Comparison of ENCODE assay signal across 9 cellular contexts in the genomic region with DNA sequence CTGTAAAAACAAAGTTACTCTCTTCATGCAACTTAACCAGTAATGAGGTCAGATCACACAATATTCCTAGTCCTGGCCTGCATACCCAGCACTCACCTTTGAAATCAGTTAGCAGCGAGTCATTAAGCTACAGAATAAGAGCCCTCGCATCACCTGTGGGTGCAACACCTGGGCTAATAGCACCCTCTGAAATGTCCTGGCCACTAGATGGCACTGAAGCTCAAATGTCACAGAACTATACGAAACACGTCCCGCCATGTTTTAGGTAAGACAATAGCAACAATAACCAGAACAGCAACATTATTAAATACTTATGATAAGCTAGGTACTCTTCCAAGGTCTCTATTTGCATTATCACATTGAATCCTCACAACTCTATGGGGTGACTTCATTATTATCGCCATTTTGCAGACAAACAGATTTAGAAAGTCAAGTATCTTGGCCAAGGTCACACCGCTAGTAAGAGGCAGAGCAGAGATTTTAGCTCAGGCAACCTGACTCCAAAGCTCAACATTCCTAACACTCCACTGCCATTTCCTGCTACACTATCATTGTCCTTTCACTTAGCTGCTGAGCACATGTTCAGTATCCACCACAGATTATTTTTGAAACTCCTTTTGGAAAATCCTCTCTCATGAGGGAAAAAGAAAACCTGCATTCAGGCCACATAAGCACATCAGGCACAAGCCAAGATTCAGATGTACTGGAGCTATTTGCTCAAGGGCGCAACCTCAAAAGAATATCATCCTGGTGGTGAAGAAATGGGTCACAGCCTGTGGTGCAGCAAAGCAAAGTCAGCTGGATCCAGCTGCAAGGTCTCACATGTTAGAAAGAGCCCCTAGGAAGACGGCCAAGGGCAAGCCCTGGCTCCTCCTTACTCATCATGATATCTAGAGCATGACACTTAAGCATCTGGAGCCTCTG. TPM values are rescaled to one million over a fixed set of nuclear protein-coding genes. Genes with fewer than 3 reads are reported as not detected.
DNase-seq lines count a peak whose midpoint lies in the region; ATAC-seq and TF ChIP-seq lines count a peak whose summit lies in the region.
"Had no signal": no experiment of that assay in that cellular context is flagged by ENCODE, and none has a peak within 500 bp of the region (broad histone marks: within the 10 kb centered on the region; RNA-seq: fewer than 3 reads in every experiment).

No MANE protein-coding gene starts in this region.

- no peak overlapping the region for H2BK15ac ChIP-seq in neuronal stem cell (ENCODE audit: low read length)

- POLR2A ChIA-PET in HEK293 (lab: Yijun Ruan, JAX) = interaction anchor here (0.7 kb wide), 1 partner anchor 39 kb away, joined by 4 read pairs; no protein-coding TSS in a partner anchor

- H3K27ac ChIP-seq in HEK293 (ENCODE audit: extremely low read depth, low read depth, low read length) (no peak overlapping the region), OCI-LY3 (ENCODE audit: low read length) (no peak overlapping the region), neuronal stem cell (replicated peaks; ENCODE audit: low read length) (no peak overlapping the region)
- H3K27ac ChIP-seq: HL-60 had no signal

- H2AFZ ChIP-seq in OCI-LY3 (ENCODE audit: low read depth, low read length) = peak overlapping the region; percentile 75; the same call in 1 of the 2 replicates
- H2AFZ ChIP-seq in neuronal stem cell (ENCODE audit: low read length) = peak overlapping the region; percentile 14

- H3K14ac ChIP-seq in neuronal stem cell (ENCODE audit: low read length) = no peak overlapping the region

- TF ChIP-seq CTCF in HEK293 (tag by site-specific recombination; IDR thresholded peaks at IDR 0.05) = no peak
- peak; percentile 75 for TF ChIP-seq CTCF in OCI-LY3 (IDR thresholded peaks at IDR 0.05; ENCODE audit: low read depth, low read length)
- peak; percentile 40 for TF ChIP-seq CTCF in epithelial cell of esophagus (IDR thresholded peaks at IDR 0.05; ENCODE audit: insufficient read depth, low read depth, low read length, missing control alignments)

- no peak overlapping the region for H2AK5ac ChIP-seq in neuronal stem cell (ENCODE audit: low read depth, low read length)

- H4K91ac ChIP-seq in neuronal stem cell (ENCODE audit: low read depth, low read length, poor library complexity) = no peak overlapping the region

- ATAC-seq in GM18907 (IDR thresholded peaks at IDR 0.05; ENCODE audit: unreplicated experiment) = no peak

- H3K9me3 ChIP-seq in HEK293 (ENCODE audit: control insufficient read depth, insufficient read depth, low read depth, low read length) (no peaks in the 10 kb centered on the region), OCI-LY3 (ENCODE audit: insufficient read depth, low read length) (no peaks in the 10 kb centered on the region), neuronal stem cell (replicated peaks in 1 of 2; ENCODE audit: control insufficient read depth in 2 of 2, insufficient read depth in 1 of 2, low read depth in 1 of 2, low read length in 2 of 2) (peaks cover 0 to 4% of the 10 kb centered on the region in 2 donors)

- H3K4me3 ChIP-seq in HEK293 (ENCODE audit: low read depth, low read length) (no peak overlapping the region), OCI-LY3 (ENCODE audit: low read length) (no peak overlapping the region), epithelial cell of esophagus (ENCODE audit: low read length) (no peak overlapping the region), neuronal stem cell (ENCODE audit: low read length in 2 of 2) (no peak overlapping the region)

- H3K4ac ChIP-seq in neuronal stem cell (ENCODE audit: low read length) = no peak overlapping the region

- H3K4me2 ChIP-seq in OCI-LY3 (ENCODE audit: low read length) (peak overlapping the region; percentile 7; the same call in 1 of the 2 replicates), neuronal stem cell (ENCODE audit: insufficient read depth, low read length, poor library complexity, severe bottlenecking) (no peak overlapping the region)

- H3K23ac ChIP-seq in neuronal stem cell (ENCODE audit: low read depth, low read length, poor library complexity) = no peak overlapping the region

- no peaks in the 10 kb centered on the region for H4K20me1 ChIP-seq in OCI-LY3 (ENCODE audit: insufficient read depth, low read length)

- DNase-seq in COR-L47 (lab: John Stamatoyannopoulos, UW) = peak; percentile 39
- DNase-seq in epithelial cell of esophagus (ENCODE audit: low read depth) = peak; percentile 82
- no peak for DNase-seq in neuronal stem cell (ENCODE audit: low spot score)
- DNase-seq in ureter (ENCODE audit: low spot score) = no peak
- no peak for DNase-seq in amygdala (lab: John Stamatoyannopoulos, UW)

- H2BK120ac ChIP-seq in neuronal stem cell (ENCODE audit: low read depth, low read length) = no peak overlapping the region

- no peaks in the 10 kb centered on the region for H3K79me1 ChIP-seq in neuronal stem cell (ENCODE audit: low read depth, low read length)

- H3K27me3 ChIP-seq in OCI-LY3 (ENCODE audit: low read depth, low read length) (no peaks in the 10 kb centered on the region), neuronal stem cell (ENCODE audit: control insufficient read depth in 3 of 3, insufficient read depth in 3 of 3, low read depth in 1 of 3, low read length in 3 of 3) (no peaks in the 10 kb centered on the region)

- H3K4me1 ChIP-seq in HEK293 (ENCODE audit: control insufficient read depth, insufficient read depth, low read length) (no peaks in the 10 kb centered on the region), OCI-LY3 (ENCODE audit: low read length) (no peaks in the 10 kb centered on the region), neuronal stem cell (ENCODE audit: control insufficient read depth in 2 of 2, insufficient read depth in 1 of 2, low read depth in 1 of 2, low read length in 2 of 2) (peaks cover 4 to 27% of the 10 kb centered on the region in 2 donors)

- CTCF ChIA-PET in HEK293 (lab: Yijun Ruan, JAX) = interaction anchor here (0.6 to 2.8 kb wide), 15 partner anchors 8 to 1700 kb away, joined by 3 to 12 read pairs (median 4); no protein-coding TSS in a partner anchor

- no peak overlapping the region for H3K18ac ChIP-seq in neuronal stem cell (ENCODE audit: low read length)

- H3K36me3 ChIP-seq in HEK293 (ENCODE audit: control insufficient read depth in 2 of 2, insufficient read depth in 1 of 2, low read length in 2 of 2) (no peaks in the 10 kb centered on the region), OCI-LY3 (replicated peaks; ENCODE audit: low read depth, low read length) (no peaks in the 10 kb centered on the region), neuronal stem cell (replicated peaks in 1 of 2; ENCODE audit: control insufficient read depth in 2 of 2, insufficient read depth in 2 of 2, low read length in 2 of 2) (no peaks in the 10 kb centered on the region)

- no peak overlapping the region for H2BK12ac ChIP-seq in neuronal stem cell (ENCODE audit: low read length)

- H4K8ac ChIP-seq in neuronal stem cell (ENCODE audit: low read depth, low read length) = no peak overlapping the region

- no peaks in the 10 kb centered on the region for H3K79me2 ChIP-seq in OCI-LY3 (ENCODE audit: low read length)

- no CpG with 5 or more reads among the region's 9 CpGs for WGBS in neuronal stem cell (ENCODE audit: extremely low coverage in 2 of 2, insufficient read length in 2 of 2, insufficient replicate concordance in 1 of 2), 2 donors

- H2BK5ac ChIP-seq in neuronal stem cell (ENCODE audit: low read length) = no peak overlapping the region

- H3K9ac ChIP-seq in OCI-LY3 (ENCODE audit: low read length) (no peak overlapping the region), neuronal stem cell (ENCODE audit: low read depth, low read length, poor library complexity) (no peak overlapping the region)

TF ChIP-seq in HEK293, 187 proteins besides CTCF, POLR2A, EP300 and RAD21 (continues in another document):
- no peak for TF ChIP-seq OSR2 (tag by site-specific recombination; IDR thresholded peaks at IDR 0.05)
- TF ChIP-seq ZNF175 (tag by site-specific recombination; IDR thresholded peaks at IDR 0.05) = no peak
- no peak for TF ChIP-seq ZNF202 (tag by site-specific recombination; IDR thresholded peaks at IDR 0.05; ENCODE audit: borderline replicate concordance)
- no peak for TF ChIP-seq ZNF311 (tag by site-specific recombination; IDR thresholded peaks at IDR 0.05; ENCODE audit: borderline replicate concordance)
- TF ChIP-seq ZNF654 (tag by site-specific recombination; IDR thresholded peaks at IDR 0.05; ENCODE audit: low read depth) = peak; percentile 29
- TF ChIP-seq, protein P1, sequence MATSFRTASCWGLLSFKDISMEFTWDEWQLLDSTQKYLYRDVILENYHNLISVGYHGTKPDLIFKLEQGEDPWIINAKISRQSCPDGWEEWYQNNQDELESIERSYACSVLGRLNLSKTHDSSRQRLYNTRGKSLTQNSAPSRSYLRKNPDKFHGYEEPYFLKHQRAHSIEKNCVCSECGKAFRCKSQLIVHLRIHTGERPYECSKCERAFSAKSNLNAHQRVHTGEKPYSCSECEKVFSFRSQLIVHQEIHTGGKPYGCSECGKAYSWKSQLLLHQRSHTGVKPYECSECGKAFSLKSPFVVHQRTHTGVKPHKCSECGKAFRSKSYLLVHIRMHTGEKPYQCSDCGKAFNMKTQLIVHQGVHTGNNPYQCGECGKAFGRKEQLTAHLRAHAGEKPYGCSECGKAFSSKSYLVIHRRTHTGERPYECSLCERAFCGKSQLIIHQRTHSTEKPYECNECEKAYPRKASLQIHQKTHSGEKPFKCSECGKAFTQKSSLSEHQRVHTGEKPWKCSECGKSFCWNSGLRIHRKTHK (tag by site-specific recombination; IDR thresholded peaks at IDR 0.05) = no peak
- TF ChIP-seq, protein P2, sequence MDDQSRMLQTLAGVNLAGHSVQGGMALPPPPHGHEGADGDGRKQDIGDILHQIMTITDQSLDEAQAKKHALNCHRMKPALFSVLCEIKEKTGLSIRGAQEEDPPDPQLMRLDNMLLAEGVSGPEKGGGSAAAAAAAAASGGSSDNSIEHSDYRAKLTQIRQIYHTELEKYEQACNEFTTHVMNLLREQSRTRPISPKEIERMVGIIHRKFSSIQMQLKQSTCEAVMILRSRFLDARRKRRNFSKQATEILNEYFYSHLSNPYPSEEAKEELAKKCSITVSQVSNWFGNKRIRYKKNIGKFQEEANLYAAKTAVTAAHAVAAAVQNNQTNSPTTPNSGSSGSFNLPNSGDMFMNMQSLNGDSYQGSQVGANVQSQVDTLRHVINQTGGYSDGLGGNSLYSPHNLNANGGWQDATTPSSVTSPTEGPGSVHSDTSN (CRISPR knock-in tag; IDR thresholded peaks at IDR 0.05) = no peak
- 0 out of 2 replicates have a peak, but pooled peaks have one; percentile 12 for TF ChIP-seq TRIM28 (IDR thresholded peaks at IDR 0.05; ENCODE audit: borderline replicate concordance, low read length)
- TF ChIP-seq REPIN1 (tag by site-specific recombination; IDR thresholded peaks at IDR 0.05; ENCODE audit: low read depth) = no peak
- no peak for TF ChIP-seq ZNF776 (tag by site-specific recombination; IDR thresholded peaks at IDR 0.05; ENCODE audit: borderline replicate concordance)
- TF ChIP-seq MYNN (tag by site-specific recombination; IDR thresholded peaks at IDR 0.05; ENCODE audit: borderline replicate concordance) = no peak
- TF ChIP-seq WT1 (tag by site-specific recombination; IDR thresholded peaks at IDR 0.05) = no peak
- TF ChIP-seq ZBTB21 (tag by site-specific recombination; IDR thresholded peaks at IDR 0.05) = no peak
- no peak for TF ChIP-seq ZNF416 (tag by site-specific recombination; IDR thresholded peaks at IDR 0.05)

RNA-seq across cellular contexts. Expression of a gene that starts 59.5 kb away (rescaled TPM):
- polyA plus RNA-seq in neuronal stem cell (2013, experiment 1 of 2) = 0.35 TPM
- polyA plus RNA-seq in neuronal stem cell (2013, experiment 2 of 2) = 0.37 TPM
- 27.4 TPM for total RNA-seq in ureter

Comparison
In these comparisons a context has a peak if more than half of its experiments do, and no peak if none do; other contexts are left out.
1. DNase-seq: peak in COR-L47 (single experiment) and epithelial cell of esophagus (single experiment); none in neuronal stem cell (single experiment), ureter (single experiment) and amygdala (0 of 56).